Comparison of ENCODE assay signal across 19 cellular contexts in genomic region chrX:12996934-12997435, GRCh38. TPM values are rescaled to one million over a fixed set of nuclear protein-coding genes. Genes with fewer than 3 reads are reported as not detected.
DNase-seq lines count a peak whose midpoint lies in the region; ATAC-seq, FAIRE-seq and TF ChIP-seq lines count a peak whose summit lies in the region.
"Had no signal": no experiment of that assay in that cellular context is flagged by ENCODE, and none has a peak within 500 bp of the region (broad histone marks: within the 10 kb centered on the region; RNA-seq: fewer than 3 reads in every experiment).

No MANE protein-coding gene starts in this region.

- WGBS in K562 (ENCODE audit: insufficient coverage, low coverage, missing lambda C conversion rate) = 55% methylated on average over 3 of the region's 3 CpGs

- H2AFZ ChIP-seq in K562 (ENCODE audit: low read depth, low read length) = no peak overlapping the region

- no peaks in the 10 kb centered on the region for H3K27me3 ChIP-seq in Panc1 (ENCODE audit: control insufficient read depth, insufficient read depth, low read length)
- no peaks in the 10 kb centered on the region for H3K27me3 ChIP-seq in K562 (ENCODE audit: control insufficient read depth in 2 of 2, insufficient read depth in 2 of 2, low read length in 2 of 2)
- H3K27me3 ChIP-seq: neutrophil had no signal

- FAIRE-seq in K562 (lab: Jason Lieb, UNC) = no peak

- no peaks in the 10 kb centered on the region for H3K27me3 Mint-ChIP-seq in activated naive CD4-positive, alpha-beta T cell treated with anti-CD3 and anti-CD28 coated beads for 36 hours (ENCODE audit: low read depth)

- H3K9me3 ChIP-seq in Panc1 (ENCODE audit: control insufficient read depth, insufficient read depth, low read depth, low read length) (no peaks in the 10 kb centered on the region), K562 (replicated peaks; ENCODE audit: control insufficient read depth, insufficient read depth, low read depth, low read length) (no peaks in the 10 kb centered on the region)
- H3K9me3 ChIP-seq: neutrophil had no signal

- POLR2A ChIA-PET in Panc1 (lab: Charles Lee) = no interaction called here
- POLR2A ChIA-PET in K562 (lab: Yijun Ruan, JAX) = no interaction called here

- no peaks in the 10 kb centered on the region for H3K9me3 Mint-ChIP-seq in activated naive CD4-positive, alpha-beta T cell treated with anti-CD3 and anti-CD28 coated beads for 36 hours
- no peaks in the 10 kb centered on the region for H3K9me3 Mint-ChIP-seq in activated naive CD4-positive, alpha-beta T cell treated with anti-CD3 and anti-CD28 coated beads, Interleukin-2, amount 50 U/mL, for 72 hours

- no peak overlapping the region for H3K4me3 Mint-ChIP-seq in activated naive CD4-positive, alpha-beta T cell treated with anti-CD3 and anti-CD28 coated beads for 36 hours

- no peak for ATAC-seq in activated naive CD4-positive, alpha-beta T cell treated with anti-CD3 and anti-CD28 coated beads, Interleukin-2, amount 50 U/mL, for 72 hours
- ATAC-seq in Panc1 = no peak
- no peak for ATAC-seq in K562
- ATAC-seq: PC-3 had no signal

- H3K79me2 ChIP-seq in K562 (ENCODE audit: control insufficient read depth, insufficient read depth, low read length) = no peaks in the 10 kb centered on the region

- TF ChIP-seq POLR2A in K562 (conservative IDR thresholded peaks at IDR 0.05) = no peak

- in situ Hi-C loops in Panc1 (cut with HindIII; ENCODE audit: low pct_unique_long_range_greater_than_20kb, low sequenced_read_pairs) = no loop called here
- in situ Hi-C loops in K562 (cut with MboI) = no loop called here

- H3K4me3 ChIP-seq in Panc1 (ENCODE audit: low read depth in 2 of 2, low read length in 2 of 2) (no peak overlapping the region), K562 (no peak overlapping the region), coronary artery (no peak overlapping the region)

- CTCF ChIA-PET in activated naive CD4-positive, alpha-beta T cell treated with anti-CD3 and anti-CD28 coated beads for 36 hours (lab: Charles Lee) = interaction anchor here (1.0 to 1.7 kb wide), 5 partner anchors 11 to 96 kb away, joined by 3 to 4 read pairs (median 4); no protein-coding TSS in a partner anchor
- CTCF ChIA-PET in Panc1 (lab: Charles Lee) = no interaction called here
- CTCF ChIA-PET in K562 (lab: Yijun Ruan, JAX; ENCODE audit: low intra/inter-chr PET ratio) = no interaction called here

- TF ChIP-seq EP300 in K562 (IDR thresholded peaks at IDR 0.05; ENCODE audit: low read length) = no peak

- BruUV-seq in Panc1 (replicated peaks; lab: Mats Ljungman, UMichigan) (no TSS peak), K562 (replicated peaks; lab: Mats Ljungman, UMichigan) (no TSS peak)

- H3K36me3 Mint-ChIP-seq in activated naive CD4-positive, alpha-beta T cell treated with anti-CD3 and anti-CD28 coated beads for 36 hours (ENCODE audit: low read depth) = peaks cover 1% of the 10 kb centered on the region
- peaks cover 4 to 10% of the 10 kb centered on the region in 2 donors for H3K36me3 Mint-ChIP-seq in activated naive CD4-positive, alpha-beta T cell treated with anti-CD3 and anti-CD28 coated beads, Interleukin-2, amount 50 U/mL, for 72 hours

- peak overlapping the region; percentile 90 for H3K27ac Mint-ChIP-seq in activated naive CD4-positive, alpha-beta T cell treated with anti-CD3 and anti-CD28 coated beads for 36 hours
- H3K27ac Mint-ChIP-seq in activated naive CD4-positive, alpha-beta T cell treated with anti-CD3 and anti-CD28 coated beads, Interleukin-2, amount 50 U/mL, for 72 hours = peak overlapping the region in 1 of 2 donors; percentile 97

- no peak for TF ChIP-seq RAD21 in K562 (CRISPR knock-in tag; conservative IDR thresholded peaks at IDR 0.05 in 1 of 2, IDR thresholded peaks at IDR 0.05 in 1 of 2)

- no peak overlapping the region for H3K9ac ChIP-seq in K562 (ENCODE audit: insufficient read depth in 1 of 2, low read depth in 2 of 2, low read length in 2 of 2)

- peaks cover 7% of the 10 kb centered on the region for H3K4me1 ChIP-seq in Panc1 (ENCODE audit: control insufficient read depth, insufficient read depth, low read length)
- peaks cover 0 to 2% of the 10 kb centered on the region in 2 experiments; a peak in 2 of 5 replicates for H3K4me1 ChIP-seq in K562 (replicated peaks in 1 of 2; ENCODE audit: control insufficient read depth in 2 of 2, insufficient read depth in 2 of 2, low read length in 2 of 2)

- H3K27ac ChIP-seq in Panc1 (ENCODE audit: low read length) (peak overlapping the region; percentile 79; the same call in 1 of the 2 replicates), K562 (ENCODE audit: extremely low read depth, low read depth, low read length) (no peak overlapping the region), temporal lobe (ENCODE audit: low read depth, low read length) (peak overlapping the region; percentile 1), coronary artery (no peak overlapping the region)
- H3K27ac ChIP-seq: neutrophil had no signal

- H3K36me3 ChIP-seq in Panc1 (ENCODE audit: control insufficient read depth, insufficient read depth, low read length) (no peaks in the 10 kb centered on the region), K562 (ENCODE audit: control insufficient read depth, insufficient read depth, low read length) (no peaks in the 10 kb centered on the region)
- H3K36me3 ChIP-seq: neutrophil had no signal

- H4K20me1 ChIP-seq in K562 (replicated peaks; ENCODE audit: control insufficient read depth, insufficient read depth, low read length) = no peaks in the 10 kb centered on the region

- DNase-seq in activated naive CD4-positive, alpha-beta T cell treated with anti-CD3 and anti-CD28 coated beads for 36 hours = no peak
- no peak for DNase-seq in activated naive CD4-positive, alpha-beta T cell treated with anti-CD3 and anti-CD28 coated beads, Interleukin-2, amount 50 U/mL, for 72 hours (ENCODE audit: low spot score in 2 of 2)
- no peak for DNase-seq in Panc1 (ENCODE audit: low read depth, low spot score)
- DNase-seq in K562 (ENCODE audit: extremely low read depth in 1 of 4, low spot score in 3 of 4) = no peak
- DNase-seq in superior temporal gyrus (ENCODE audit: extremely low spot score) = no peak
- DNase-seq in SKM-1 (lab: John Stamatoyannopoulos, UW; ENCODE audit: unreplicated experiment) = no peak
- DNase-seq in coronary artery (ENCODE audit: low spot score) = no peak
- DNase-seq: activated CD4-positive, alpha-beta T cell treated with anti-CD3 and anti-CD28 coated beads for 48 hours; foreskin melanocyte; GOT3; kidney glomerular epithelial cell; midbrain; NCI-H1092; PC-3; retina; stimulated activated naive CD4-positive, alpha-beta T cell treated with Interleukin-2 at 50 U/mL for 16 hours had no signal

- H3K4me2 ChIP-seq in K562 (ENCODE audit: insufficient read depth, low read length) = no peak overlapping the region

- TF ChIP-seq CTCF in Panc1 (IDR thresholded peaks at IDR 0.05) = no peak
- no peak for TF ChIP-seq CTCF in K562 (IDR thresholded peaks at IDR 0.05 in 2 of 3, conservative IDR thresholded peaks at IDR 0.05 in 1 of 3; ENCODE audit: insufficient read depth in 2 of 3, low read depth in 1 of 3, low read length in 3 of 3)
- TF ChIP-seq CTCF in coronary artery (IDR thresholded peaks at IDR 0.05) = no peak

- intact Hi-C loops in activated naive CD4-positive, alpha-beta T cell treated with anti-CD3 and anti-CD28 coated beads for 36 hours (cut with micrococcal nuclease) = no loop called here
- intact Hi-C loops in Panc1 (cut with micrococcal nuclease; ENCODE audit: unreplicated experiment) = no loop called here
- intact Hi-C loops in K562 (cut with micrococcal nuclease) = no loop called here

- no peaks in the 10 kb centered on the region for H3K9me1 ChIP-seq in K562 (ENCODE audit: control insufficient read depth, insufficient read depth, low read length)

- H3K4me1 Mint-ChIP-seq in activated naive CD4-positive, alpha-beta T cell treated with anti-CD3 and anti-CD28 coated beads for 36 hours (ENCODE audit: low read depth) = peaks cover 62% of the 10 kb centered on the region

RNA-seq across cellular contexts. Expression of gene TMSB4X, which starts 22.1 kb away (rescaled TPM):
- total RNA-seq in activated naive CD4-positive, alpha-beta T cell treated with anti-CD3 and anti-CD28 coated beads for 36 hours = 1,000 to 10,000 TPM; 5,535 to 5,691 TPM
- over 10,000 TPM in 1 of 2 donors, 1,000 to 10,000 TPM in 1; 8,550 to 11,762 TPM for total RNA-seq in activated naive CD4-positive, alpha-beta T cell treated with anti-CD3 and anti-CD28 coated beads, Interleukin-2, amount 50 U/mL, for 72 hours
- total RNA-seq in Panc1 (2021; ENCODE audit: unreplicated experiment) (2,928 TPM), K562 (2014; rRNA removed) (1,035 and 1,094 TPM in 2 replicates), K562 (2014; rRNA removed; fragmentation: Illumina TruSeq; extraction: Trizol) (1,529 and 1,745 TPM in 2 replicates), K562 (2015; rRNA removed; fragmentation: Illumina TruSeq; extraction: Trizol) (1,145 and 1,178 TPM in 2 replicates), K562 (2021) (1,266 and 1,292 TPM in 2 replicates), temporal lobe (2,203 TPM)
- 5,442 TPM for polyA plus RNA-seq in Panc1 (2012; ENCODE audit: insufficient read length)
- 101 and 112 TPM in 2 replicates for total RNA-seq in K562 (2011; cell fraction: chromatin; rRNA removed; ENCODE audit: low replicate concordance)
- 168 and 187 TPM in 2 replicates for total RNA-seq in K562 (2011; cell fraction: nucleolus; rRNA removed)
- total RNA-seq in K562 (2011; cell fraction: nucleoplasm; rRNA removed) = 227 and 306 TPM in 2 replicates
- polyA plus RNA-seq in K562 (2011; rRNA removed) (1,337 and 1,853 TPM in 2 replicates), K562 (2014; fragmentation: Illumina TruSeq; extraction: Trizol) (1,680 and 2,424 TPM in 2 replicates), K562 (2014; fragmentation: Nextera tagmentation; extraction: Ambion mirVana) (1,000 to 10,000 TPM; 1,688 to 2,035 TPM), K562 (2014; rRNA removed) (1,576 and 1,785 TPM in 2 replicates)
- polyA plus RNA-seq in K562 (2011; cell fraction: cytosol; rRNA removed) = 358 and 852 TPM in 2 replicates
- polyA plus RNA-seq in K562 (2011; cell fraction: nucleus; rRNA removed) = 404 and 705 TPM in 2 replicates
- 2,539 and 2,674 TPM in 2 replicates for polyA plus RNA-seq in K562 (2012)
- 876 and 1,337 TPM in 2 replicates for polyA minus RNA-seq in K562 (2011; rRNA and poly(A)+ RNA removed)
- 265 and 346 TPM in 2 replicates for polyA minus RNA-seq in K562 (2011; cell fraction: cytosol; rRNA and poly(A)+ RNA removed)
- polyA minus RNA-seq in K562 (2011; cell fraction: nucleus; rRNA and poly(A)+ RNA removed) = 112 and 295 TPM in 2 replicates
- total RNA-seq: SK-MEL-5 had no signal

RNA-seq across cellular contexts. Expression of gene FAM9C, which starts 47.4 kb away (rescaled TPM):
- total RNA-seq in activated naive CD4-positive, alpha-beta T cell treated with anti-CD3 and anti-CD28 coated beads for 36 hours = not detected
- total RNA-seq in activated naive CD4-positive, alpha-beta T cell treated with anti-CD3 and anti-CD28 coated beads, Interleukin-2, amount 50 U/mL, for 72 hours = under 1 TPM in 1 of 2 donors, not detected in 1; 0.41 TPM
- total RNA-seq in Panc1 (2021; ENCODE audit: unreplicated experiment) (not detected), K562 (2014; rRNA removed) (not detected in 2 replicates), K562 (2014; rRNA removed; fragmentation: Illumina TruSeq; extraction: Trizol) (not detected in 2 replicates), K562 (2015; rRNA removed; fragmentation: Illumina TruSeq; extraction: Trizol) (not detected in 2 replicates), K562 (2021) (not detected in 2 replicates), temporal lobe (under 0.01 TPM)
- polyA plus RNA-seq in Panc1 (2012; ENCODE audit: insufficient read length) = not detected
- total RNA-seq in K562 (2011; cell fraction: chromatin; rRNA removed; ENCODE audit: low replicate concordance) = not detected in 2 replicates
- total RNA-seq in K562 (2011; cell fraction: nucleolus; rRNA removed) = not detected in 2 replicates
- not detected in 2 replicates for total RNA-seq in K562 (2011; cell fraction: nucleoplasm; rRNA removed)
- polyA plus RNA-seq in K562 (2011; rRNA removed) (not detected in 2 replicates), K562 (2014; fragmentation: Illumina TruSeq; extraction: Trizol) (not detected in 2 replicates), K562 (2014; fragmentation: Nextera tagmentation; extraction: Ambion mirVana) (not detected), K562 (2014; rRNA removed) (not detected in 2 replicates)
- polyA plus RNA-seq in K562 (2011; cell fraction: cytosol; rRNA removed) = not detected in 2 replicates
- polyA plus RNA-seq in K562 (2011; cell fraction: nucleus; rRNA removed) = not detected in 2 replicates
- polyA plus RNA-seq in K562 (2012) = not detected in 2 replicates
- polyA minus RNA-seq in K562 (2011; rRNA and poly(A)+ RNA removed) = not detected in 2 replicates
- polyA minus RNA-seq in K562 (2011; cell fraction: cytosol; rRNA and poly(A)+ RNA removed) = not detected in 2 replicates
- polyA minus RNA-seq in K562 (2011; cell fraction: nucleus; rRNA and poly(A)+ RNA removed) = not detected in 2 replicates
- total RNA-seq: PC-3, SK-MEL-5 had no signal

Comparison
In these comparisons a context has a peak if more than half of its experiments do, and no peak if none do; other contexts are left out.
1. H3K27ac ChIP-seq: peak in Panc1 (single experiment) and temporal lobe (single experiment); none in K562 (single experiment) and coronary artery (0 of 2).